22 cellular contexts compared by ENCODE assay signal in the genomic region with DNA sequence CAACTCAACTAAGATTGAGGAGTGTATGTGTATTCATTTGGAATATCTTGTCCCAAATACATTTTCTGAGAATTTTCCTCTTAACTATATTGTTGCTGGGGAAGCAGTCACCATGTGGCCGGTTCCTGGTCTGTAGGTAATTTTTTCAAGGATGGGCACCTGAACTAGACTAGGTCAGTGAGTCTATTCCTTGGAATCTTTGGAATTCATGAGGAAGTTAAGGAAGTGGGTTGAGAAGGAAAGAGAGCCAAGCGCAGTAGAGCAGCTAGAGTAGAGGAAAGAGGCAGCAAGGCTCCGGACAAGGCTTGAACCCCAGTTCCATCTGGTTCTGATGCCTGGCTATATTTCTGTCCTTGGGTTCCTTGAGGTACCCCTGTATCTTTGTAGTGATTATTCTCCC.
DNase-seq lines count a peak whose midpoint lies in the region; ATAC-seq and TF ChIP-seq lines count a peak whose summit lies in the region.
"Had no signal": no experiment of that assay in that cellular context is flagged by ENCODE, and none has a peak within 500 bp of the region (broad histone marks: within the 10 kb centered on the region; RNA-seq: fewer than 3 reads in every experiment).

No MANE protein-coding gene starts in this region.

- ATAC-seq in HG03432 (IDR thresholded peaks at IDR 0.05; ENCODE audit: unreplicated experiment): no peak

- DNase-seq in 8988T (peak; percentile 36), NCI-H226 (peak; percentile 26), epithelial cell of esophagus (ENCODE audit: low read depth) (peak; percentile 55), mesendoderm (peak; percentile 18), T-helper 2 cell (no peak), ovary (no peak)
- DNase-seq: Calu3; CD8-positive, alpha-beta memory T cell; DMS153; H7; HFFc6; KG1; MV-4-11; NCI-H1105 treated with DMSO at 0.1 percent for 48 hours; NCI-H2029 treated with DMSO at 0.1 percent for 48 hours; NCI-H345; NCI-H524; NCI-H82; Peyer's patch; SHP77 had no signal

- no peak overlapping the region for H2BK5ac ChIP-seq in mesendoderm (ENCODE audit: low read length)

- H2BK15ac ChIP-seq in mesendoderm (replicated peaks; ENCODE audit: low read depth): no peak overlapping the region

- H2BK120ac ChIP-seq in mesendoderm (ENCODE audit: low read depth, low read length): no peak overlapping the region

- H2AK5ac ChIP-seq in mesendoderm (ENCODE audit: low read length): no peak overlapping the region

- H3K79me1 ChIP-seq in mesendoderm (ENCODE audit: low read length): no peaks in the 10 kb centered on the region

- no peaks in the 10 kb centered on the region for H3K9me3 ChIP-seq in ovary
- H3K9me3 ChIP-seq: Peyer's patch had no signal

- H3K18ac ChIP-seq in mesendoderm (ENCODE audit: low read length): no peak overlapping the region

- H3K4me1 ChIP-seq in mesendoderm (ENCODE audit: control insufficient read depth, low read depth, low read length) (no peaks in the 10 kb centered on the region), ovary (ENCODE audit: insufficient read depth) (no peaks in the 10 kb centered on the region)
- H3K4me1 ChIP-seq: Peyer's patch had no signal

- no peak overlapping the region for H4K5ac ChIP-seq in mesendoderm (ENCODE audit: low read length)

- H3K23ac ChIP-seq in mesendoderm (ENCODE audit: low read length): no peak overlapping the region

- H3K27me3 ChIP-seq in mesendoderm (ENCODE audit: insufficient read depth, low read length, poor library complexity) (no peaks in the 10 kb centered on the region), ovary (no peaks in the 10 kb centered on the region)
- H3K27me3 ChIP-seq: Peyer's patch had no signal

- H3K27ac ChIP-seq in mesendoderm (ENCODE audit: low read depth, low read length): no peak overlapping the region
- H3K27ac ChIP-seq in ovary: no peak overlapping the region
- H3K27ac ChIP-seq: C4-2B, Peyer's patch had no signal

- H3K4me2 ChIP-seq in mesendoderm (ENCODE audit: low read length): no peak overlapping the region

- H4K8ac ChIP-seq in mesendoderm (ENCODE audit: low read depth, low read length): no peak overlapping the region

- H3K4ac ChIP-seq in mesendoderm (ENCODE audit: low read depth, low read length): no peak overlapping the region

- H3K4me3 ChIP-seq in epithelial cell of esophagus (ENCODE audit: low read length): no peak overlapping the region
- H3K4me3 ChIP-seq in mesendoderm (ENCODE audit: low read length): no peak overlapping the region
- no peak overlapping the region for H3K4me3 ChIP-seq in ovary
- H3K4me3 ChIP-seq: Peyer's patch had no signal

- no peak for TF ChIP-seq POLR2A in ovary (IDR thresholded peaks at IDR 0.05)

- no peak overlapping the region for H3K9ac ChIP-seq in mesendoderm (ENCODE audit: low read length)

- H3K36me3 ChIP-seq in mesendoderm (ENCODE audit: control insufficient read depth, insufficient read depth, low read length) (no peaks in the 10 kb centered on the region), ovary (no peaks in the 10 kb centered on the region)
- H3K36me3 ChIP-seq: Peyer's patch had no signal

- H3K56ac ChIP-seq in mesendoderm (ENCODE audit: low read length): no peak overlapping the region

- TF ChIP-seq EP300 in ovary (IDR thresholded peaks at IDR 0.05): no peak

- WGBS in mesendoderm (ENCODE audit: extremely low coverage, insufficient coverage, low lambda C conversion rate): no CpG with 5 or more reads among the region's 3 CpGs
- WGBS in ovary, 3 donors: 93 to 98% (median 95%) methylated on average over 3 of the region's 3 CpGs

- TF ChIP-seq CTCF in epithelial cell of esophagus (IDR thresholded peaks at IDR 0.05; ENCODE audit: insufficient read depth, low read depth, low read length, missing control alignments) (no peak), ovary (IDR thresholded peaks at IDR 0.05) (no peak)

- intact Hi-C loops in ovary (cut with DNase I): no loop called here

- H3K79me2 ChIP-seq in mesendoderm (ENCODE audit: control insufficient read depth, insufficient read depth, low read length): no peaks in the 10 kb centered on the region

Comparison
In these comparisons a context has a peak if more than half of its experiments do, and no peak if none do; other contexts are left out.
1. DNase-seq: peak in 8988T (single experiment), NCI-H226 (single experiment), epithelial cell of esophagus (single experiment) and mesendoderm (single experiment); none in T-helper 2 cell (0 of 5) and ovary (0 of 5).